In the genomic region with DNA sequence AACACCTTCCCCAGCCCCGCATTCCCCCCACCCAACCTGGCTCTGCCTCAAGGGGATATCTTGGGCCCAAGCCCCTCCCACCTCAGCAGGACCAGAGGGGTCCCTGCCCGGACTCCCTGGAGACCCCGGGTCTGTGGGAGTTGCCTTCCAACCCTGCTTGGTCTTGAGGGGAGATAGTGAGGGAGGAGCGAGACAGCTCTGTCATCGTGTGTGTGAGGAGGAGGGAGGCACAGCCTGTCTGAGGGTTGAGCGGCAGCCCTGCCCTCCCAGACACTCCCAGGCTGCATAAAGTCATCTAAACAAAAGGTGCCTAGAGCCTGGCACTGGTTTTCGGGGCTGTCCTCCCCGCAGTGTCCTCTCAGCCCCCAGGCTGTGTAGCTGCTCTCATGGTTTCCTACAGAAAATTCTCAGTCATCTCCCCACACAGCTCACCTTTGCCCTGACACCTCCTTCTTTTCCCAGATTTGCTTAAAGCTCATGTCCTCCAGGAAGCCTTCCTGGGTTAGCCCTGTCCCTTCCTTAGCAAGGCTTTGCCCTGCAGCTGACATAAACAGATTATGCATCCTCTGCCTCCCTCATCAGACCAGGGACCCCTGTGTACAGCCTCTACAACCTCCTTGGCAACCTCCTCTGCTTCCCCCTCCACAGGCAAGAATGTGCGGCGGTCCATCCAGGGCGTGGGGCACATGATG, we compare ENCODE assay signal across 28 cellular contexts. TPM values are rescaled to one million over a fixed set of nuclear protein-coding genes. Genes with fewer than 3 reads are reported as not detected.
A peak's percentile ranks its signal among the peaks of the same experiment; 100 is the strongest.
DNase-seq lines count a peak whose midpoint lies in the region; FAIRE-seq and TF ChIP-seq lines count a peak whose summit lies in the region.
"Had no signal": no experiment of that assay in that cellular context is flagged by ENCODE, and none has a peak within 500 bp of the region (broad histone marks: within the 10 kb centered on the region; RNA-seq: fewer than 3 reads in every experiment).

No MANE protein-coding gene starts in this region.

- H2BK120ac ChIP-seq in H1 (replicated peaks; ENCODE audit: low read depth, low read length), result no peak overlapping the region

- no peaks in the 10 kb centered on the region for H3K27me3 Mint-ChIP-seq in activated naive CD4-positive, alpha-beta T cell treated with anti-CD3 and anti-CD28 coated beads, Interleukin-2, amount 10 ng/mL, durations not matched to agents 7 days and 5 days
- H3K27me3 Mint-ChIP-seq in HFFc6 (ENCODE audit: insufficient read depth) (peaks cover 3% of the 10 kb centered on the region), type B pancreatic cell (no peaks in the 10 kb centered on the region)
- H3K27me3 Mint-ChIP-seq: naive thymus-derived CD4-positive, alpha-beta T cell; stimulated activated naive CD8-positive, alpha-beta T cell treated with anti-CD3 and anti-CD28 coated beads, Interleukin-15, Interleukin-2, amounts not matched to agents 100 ng/mL and 50 ng/mL, for 24 hours; T-cell had no signal

- H3K4me3 Mint-ChIP-seq in activated naive CD4-positive, alpha-beta T cell treated with anti-CD3 and anti-CD28 coated beads, Interleukin-2, amount 10 ng/mL, durations not matched to agents 7 days and 5 days, result no peak overlapping the region
- no peak overlapping the region for H3K4me3 Mint-ChIP-seq in HFFc6
- no peak overlapping the region for H3K4me3 Mint-ChIP-seq in type B pancreatic cell
- H3K4me3 Mint-ChIP-seq: brain; mesothelial cell of epicardium; naive thymus-derived CD4-positive, alpha-beta T cell; stimulated activated naive CD8-positive, alpha-beta T cell treated with anti-CD3 and anti-CD28 coated beads, Interleukin-15, Interleukin-2, amounts not matched to agents 100 ng/mL and 50 ng/mL, for 24 hours; T-cell had no signal

- H3K27ac Mint-ChIP-seq in activated naive CD4-positive, alpha-beta T cell treated with anti-CD3 and anti-CD28 coated beads, Interleukin-2, amount 10 ng/mL, durations not matched to agents 7 days and 5 days, result peak overlapping the region; percentile 60
- H3K27ac Mint-ChIP-seq in HFFc6, result peak overlapping the region; percentile 9
- peak overlapping the region; percentile 62 for H3K27ac Mint-ChIP-seq in type B pancreatic cell
- H3K27ac Mint-ChIP-seq: mesothelial cell of epicardium; stimulated activated naive CD8-positive, alpha-beta T cell treated with anti-CD3 and anti-CD28 coated beads, Interleukin-15, Interleukin-2, amounts not matched to agents 100 ng/mL and 50 ng/mL, for 24 hours; T-cell had no signal

- POLR2A ChIA-PET in H1 (lab: Charles Lee; ENCODE audit: partially characterized antibody), result interaction anchor here (0.6 to 1.4 kb wide), 5 partner anchors 12 to 227 kb away, joined by 3 to 4 read pairs (median 3); a partner anchor contains a TSS

- TF ChIP-seq RAD21 in H1 (IDR thresholded peaks at IDR 0.05 in 1 of 2, conservative IDR thresholded peaks at IDR 0.05 in 1 of 2; ENCODE audit: low read depth in 2 of 2, low read length in 2 of 2), result no peak

- TF ChIP-seq POLR2A in H1 (IDR thresholded peaks at IDR 0.05; ENCODE audit: control extremely low read depth in 1 of 2, low read depth in 2 of 2, low read length in 2 of 2) (no peak), GM12892 (IDR thresholded peaks at IDR 0.05; ENCODE audit: low read depth, low read length) (no peak)

- no peak overlapping the region for H3K4ac ChIP-seq in H1 (replicated peaks; ENCODE audit: insufficient read length, low read depth, low read length)

- H2BK12ac ChIP-seq in H1 (ENCODE audit: low read depth, low read length), result no peak overlapping the region

- no peaks in the 10 kb centered on the region for H3K27me3 ChIP-seq in H1 (replicated peaks in 1 of 4; ENCODE audit: control insufficient read depth in 3 of 4, extremely low read depth in 1 of 4, insufficient read depth in 3 of 4, low read length in 3 of 4)
- H3K27me3 ChIP-seq: adrenal gland, left lung, SJSA1, thyroid gland had no signal

- H4K91ac ChIP-seq in H1 (replicated peaks; ENCODE audit: insufficient read length, low read length), result no peak overlapping the region

- H3K9ac ChIP-seq in H1 (replicated peaks in 1 of 4; ENCODE audit: extremely low read depth in 1 of 4, low read depth in 3 of 4, low read length in 3 of 4), result no peak overlapping the region; a peak in 2 of 7 replicates

- CTCF ChIA-PET in activated naive CD4-positive, alpha-beta T cell treated with anti-CD3 and anti-CD28 coated beads, Interleukin-2, amount 10 ng/mL, durations not matched to agents 7 days and 5 days (lab: Charles Lee), result interaction anchor here (1.3 kb wide), 2 partner anchors 10 to 29 kb away, joined by 3 to 4 read pairs; no protein-coding TSS in a partner anchor
- CTCF ChIA-PET in H1 (lab: Charles Lee; ENCODE audit: partially characterized antibody), result interaction anchor here (0.6 to 12.7 kb wide), 12 partner anchors 12 to 88 kb away, joined by 3 to 131 read pairs (median 6); no protein-coding TSS in a partner anchor

- peak overlapping the region; percentile 43; the same call in 1 of the 2 replicates for H4K8ac ChIP-seq in H1 (ENCODE audit: extremely low read depth, insufficient read depth, low read length)

- TF ChIP-seq CTCF in HFFc6 (IDR thresholded peaks at IDR 0.05), result peak; percentile 9; the same call in 1 of the 2 replicates
- no peak for TF ChIP-seq CTCF in H1 (IDR thresholded peaks at IDR 0.05; ENCODE audit: control extremely low read depth in 1 of 3, insufficient read depth in 1 of 3, low read depth in 1 of 3, low read length in 3 of 3)
- TF ChIP-seq CTCF in type B pancreatic cell (conservative IDR thresholded peaks at IDR 0.05), result no peak

- FAIRE-seq in H1 (lab: Jason Lieb, UNC) (no peak), GM12892 (lab: Jason Lieb, UNC) (no peak)
- FAIRE-seq: endothelial cell of umbilical vein had no signal

- no peak overlapping the region for H3K56ac ChIP-seq in H1 (replicated peaks; ENCODE audit: insufficient read length, low read depth, low read length)

- no peaks in the 10 kb centered on the region for H3K23me2 ChIP-seq in H1 (ENCODE audit: low read depth, low read length)

- H3K27ac ChIP-seq in H1 (ENCODE audit: low read depth, low read length), result no peak overlapping the region
- H3K27ac ChIP-seq: adrenal gland, dorsolateral prefrontal cortex, HL-60, left lung, SJSA1, thyroid gland had no signal

- no peaks in the 10 kb centered on the region for H3K79me1 ChIP-seq in H1 (ENCODE audit: low read depth, low read length)

- peaks cover 28% of the 10 kb centered on the region for H3K4me1 Mint-ChIP-seq in activated naive CD4-positive, alpha-beta T cell treated with anti-CD3 and anti-CD28 coated beads, Interleukin-2, amount 10 ng/mL, durations not matched to agents 7 days and 5 days
- H3K4me1 Mint-ChIP-seq in HFFc6 (ENCODE audit: low read depth), result peaks cover 52% of the 10 kb centered on the region
- H3K4me1 Mint-ChIP-seq in type B pancreatic cell (ENCODE audit: unreplicated experiment), result peaks cover 4% of the 10 kb centered on the region

- no peaks in the 10 kb centered on the region for H3K9me3 Mint-ChIP-seq in activated naive CD4-positive, alpha-beta T cell treated with anti-CD3 and anti-CD28 coated beads, Interleukin-2, amount 10 ng/mL, durations not matched to agents 7 days and 5 days
- no peaks in the 10 kb centered on the region for H3K9me3 Mint-ChIP-seq in HFFc6
- no peaks in the 10 kb centered on the region for H3K9me3 Mint-ChIP-seq in type B pancreatic cell
- H3K9me3 Mint-ChIP-seq: brain; mesothelial cell of epicardium; naive thymus-derived CD4-positive, alpha-beta T cell; stimulated activated naive CD8-positive, alpha-beta T cell treated with anti-CD3 and anti-CD28 coated beads, Interleukin-15, Interleukin-2, amounts not matched to agents 100 ng/mL and 50 ng/mL, for 24 hours; T-cell had no signal

- no peak overlapping the region for H3K14ac ChIP-seq in H1 (ENCODE audit: insufficient read length)

- no peaks in the 10 kb centered on the region for H3K9me3 ChIP-seq in H1 (ENCODE audit: insufficient read depth in 2 of 2, low read depth in 1 of 2, low read length in 1 of 2)
- H3K9me3 ChIP-seq: adrenal gland, left lung, SJSA1, thyroid gland had no signal

- no peak overlapping the region for H3K4me3 ChIP-seq in H1 (ENCODE audit: extremely low read depth in 1 of 4, insufficient read depth in 2 of 4, low read depth in 3 of 4, low read length in 4 of 4)
- H3K4me3 ChIP-seq: adrenal gland, dorsolateral prefrontal cortex, left lung, SJSA1, thyroid gland had no signal

- H3K36me3 Mint-ChIP-seq in activated naive CD4-positive, alpha-beta T cell treated with anti-CD3 and anti-CD28 coated beads, Interleukin-2, amount 10 ng/mL, durations not matched to agents 7 days and 5 days, result peaks cover 45% of the 10 kb centered on the region
- H3K36me3 Mint-ChIP-seq in HFFc6 (ENCODE audit: low read depth), result no peaks in the 10 kb centered on the region; the same call in none of the 2 replicates
- peaks cover 9% of the 10 kb centered on the region for H3K36me3 Mint-ChIP-seq in type B pancreatic cell
- H3K36me3 Mint-ChIP-seq: brain, mesothelial cell of epicardium had no signal

- H3K18ac ChIP-seq in H1 (ENCODE audit: extremely low read depth, low read length), result no peak overlapping the region

- H3K36me3 ChIP-seq in H1 (ENCODE audit: control insufficient read depth in 2 of 4, insufficient read depth in 4 of 4, low read length in 3 of 4), result peaks cover 13 to 35% (median 21%) of the 10 kb centered on the region in 4 experiments
- H3K36me3 ChIP-seq: adrenal gland had no signal

- H3K4me1 ChIP-seq in H1 (replicated peaks in 1 of 4; ENCODE audit: control insufficient read depth in 3 of 4, insufficient read depth in 4 of 4, low read length in 3 of 4), result peaks cover 0 to 3% (median 1%) of the 10 kb centered on the region in 4 experiments; a peak in 1 of 7 replicates
- H3K4me1 ChIP-seq: thyroid gland had no signal

- H2BK20ac ChIP-seq in H1 (ENCODE audit: low read length), result no peak overlapping the region

- no peak overlapping the region for H2BK15ac ChIP-seq in H1 (ENCODE audit: low read length)

- WGBS in H1 (ENCODE audit: extremely low coverage in 1 of 2, insufficient coverage in 1 of 2, insufficient read length in 1 of 2, insufficient replicate concordance in 2 of 2, low coverage in 1 of 2, low lambda C conversion rate in 2 of 2, missing lambda C conversion rate in 1 of 2), 2 experiments, result 83% methylated on average over 8 of the region's 11 CpGs; no CpG with 5 or more reads in 1 of the 2 experiments

- no peak overlapping the region for H3K23ac ChIP-seq in H1 (ENCODE audit: insufficient read length)

- TF ChIP-seq EP300 in H1 (IDR thresholded peaks at IDR 0.05; ENCODE audit: borderline replicate concordance in 1 of 2, low read depth in 2 of 2, low read length in 2 of 2), result no peak

- H2BK5ac ChIP-seq in H1 (ENCODE audit: low read depth, low read length), result 0 out of 2 replicates have a peak overlapping the region, but pooled peaks have one; percentile 30

- no peaks in the 10 kb centered on the region for H3K79me2 ChIP-seq in H1 (ENCODE audit: control insufficient read depth in 1 of 2, insufficient read depth in 2 of 2, low read length in 2 of 2)

- no peak overlapping the region for H4K5ac ChIP-seq in H1 (ENCODE audit: insufficient read length, low read depth, low read length)

- H2AFZ ChIP-seq in H1 (ENCODE audit: low read length), result no peak overlapping the region

- H3K4me2 ChIP-seq in H1 (ENCODE audit: insufficient read depth in 1 of 2, low read depth in 2 of 2, low read length in 2 of 2), result no peak overlapping the region

- H4K20me1 ChIP-seq in H1 (replicated peaks in 1 of 2; ENCODE audit: control insufficient read depth in 1 of 2, insufficient read depth in 2 of 2, low read length in 2 of 2), result peaks cover 2 to 4% of the 10 kb centered on the region in 2 experiments

- DNase-seq in activated naive CD4-positive, alpha-beta T cell treated with anti-CD3 and anti-CD28 coated beads, Interleukin-2, amount 10 ng/mL, durations not matched to agents 7 days and 5 days, result no peak
- no peak for DNase-seq in activated naive CD4-positive, alpha-beta T cell treated with anti-CD3 and anti-CD28 coated beads, Interleukin-2, amount 50 U/mL, for 16 hours
- DNase-seq in HFFc6 (no peak), H1 (ENCODE audit: low read depth in 1 of 2, low spot score in 2 of 2) (no peak), type B pancreatic cell (ENCODE audit: extremely low spot score, unreplicated experiment) (no peak), medulla oblongata (ENCODE audit: extremely low spot score) (no peak), GM12892 (ENCODE audit: insufficient read length) (no peak)
- DNase-seq: activated CD4-positive, CD25-positive, alpha-beta regulatory T cell treated with anti-CD3 and anti-CD28 coated beads, Interleukin-2, amount 50 U/mL, for 72 hours; activated naive CD4-positive, alpha-beta T cell; activated T-cell treated with anti-CD3 and anti-CD28 coated beads, Interleukin-2, amount 50 U/mL, for 1 hour; adrenal gland; DMS79 treated with DMSO at 0.1 percent for 48 hours; dorsolateral prefrontal cortex; left lung; naive thymus-derived CD4-positive, alpha-beta T cell; NCI-H1048; NCI-H1694 treated with DMSO at 0.1 percent for 48 hours; NCI-H2171 treated with DMSO at 0.1 percent for 48 hours; NCI-H526; occipital lobe; T-cell; thyroid gland had no signal

- H2AK5ac ChIP-seq in H1 (ENCODE audit: low read depth, low read length), result no peak overlapping the region

RNA-seq across cellular contexts. Expression of a gene that starts 40.0 kb away (rescaled TPM):
- 100 to 1,000 TPM; 109 to 167 (median 140) TPM for total RNA-seq in HFFc6 (2021; fragmentation: NEBNext Ultra II Directional; extraction: Animal tissue kit (Norgen Biotek cat#: 25700))
- 104 and 107 TPM in 2 replicates for total RNA-seq in H1 (2021; fragmentation: NEBNext Ultra II Directional; extraction: Animal tissue kit (Norgen Biotek cat#: 25700))
- 44.1 and 52.1 TPM in 2 replicates for polyA plus RNA-seq in H1 (2011; rRNA removed)
- 57.4 TPM for polyA plus RNA-seq in H1 (2011; cell fraction: cytosol; rRNA removed)
- 62.0 TPM for polyA plus RNA-seq in H1 (2011; cell fraction: nucleus; rRNA removed)
- polyA plus RNA-seq in H1 (2012, experiment 1 of 2), result 117 to 214 TPM (median 170 TPM) in 4 replicates
- polyA plus RNA-seq in H1 (2012, experiment 2 of 2), result 56.3 TPM
- polyA plus RNA-seq in H1 (2013, experiment 1 of 2), result 88.8 TPM
- polyA plus RNA-seq in H1 (2013, experiment 2 of 2), result 97.1 TPM
- 13.7 and 13.9 TPM in 2 replicates for polyA minus RNA-seq in H1 (2011; rRNA and poly(A)+ RNA removed)
- polyA minus RNA-seq in H1 (2011; cell fraction: cytosol; rRNA and poly(A)+ RNA removed), result 12.4 TPM
- polyA minus RNA-seq in H1 (2011; cell fraction: nucleus; rRNA and poly(A)+ RNA removed), result 21.4 TPM
- 79.5 and 98.8 TPM in 2 replicates for total RNA-seq in type B pancreatic cell (ENCODE audit: low replicate concordance)
- 168 TPM for polyA plus RNA-seq in GM12892 (2012; ENCODE audit: missing spikeins)

RNA-seq across cellular contexts. Expression of a gene that starts 50.4 kb away (rescaled TPM):
- 10 to 100 TPM; 20.2 to 30.3 (median 26.9) TPM for total RNA-seq in HFFc6 (2021; fragmentation: NEBNext Ultra II Directional; extraction: Animal tissue kit (Norgen Biotek cat#: 25700))
- total RNA-seq in H1 (2021; fragmentation: NEBNext Ultra II Directional; extraction: Animal tissue kit (Norgen Biotek cat#: 25700)), result 44.9 and 45.7 TPM in 2 replicates
- polyA plus RNA-seq in H1 (2011; rRNA removed), result 29.1 and 37.2 TPM in 2 replicates
- 22.7 TPM for polyA plus RNA-seq in H1 (2011; cell fraction: cytosol; rRNA removed)
- 157 TPM for polyA plus RNA-seq in H1 (2011; cell fraction: nucleus; rRNA removed)
- 22.4 to 35.2 TPM (median 31.8 TPM) in 4 replicates for polyA plus RNA-seq in H1 (2012, experiment 1 of 2)
- 11.9 TPM for polyA plus RNA-seq in H1 (2012, experiment 2 of 2)
- polyA plus RNA-seq in H1 (2013, experiment 1 of 2), result 24.7 TPM
- 23.5 TPM for polyA plus RNA-seq in H1 (2013, experiment 2 of 2)
- 45.6 and 48.9 TPM in 2 replicates for polyA minus RNA-seq in H1 (2011; rRNA and poly(A)+ RNA removed)
- polyA minus RNA-seq in H1 (2011; cell fraction: cytosol; rRNA and poly(A)+ RNA removed), result 23.7 TPM
- polyA minus RNA-seq in H1 (2011; cell fraction: nucleus; rRNA and poly(A)+ RNA removed), result 42.2 TPM
- 24.6 and 56.1 TPM in 2 replicates for total RNA-seq in type B pancreatic cell (ENCODE audit: low replicate concordance)
- polyA plus RNA-seq in GM12892 (2012; ENCODE audit: missing spikeins), result 12.7 TPM

Comparison
In these comparisons a context has a peak if more than half of its experiments do, and no peak if none do; other contexts are left out.
1. H3K27ac Mint-ChIP-seq: peak in every context shown above with its lines; median percentile 62 in type B pancreatic cell; 60 in activated naive CD4-positive, alpha-beta T cell treated with anti-CD3 and anti-CD28 coated beads, Interleukin-2, amount 10 ng/mL, durations not matched to agents 7 days and 5 days; 9 in HFFc6.